In the genomic region with DNA sequence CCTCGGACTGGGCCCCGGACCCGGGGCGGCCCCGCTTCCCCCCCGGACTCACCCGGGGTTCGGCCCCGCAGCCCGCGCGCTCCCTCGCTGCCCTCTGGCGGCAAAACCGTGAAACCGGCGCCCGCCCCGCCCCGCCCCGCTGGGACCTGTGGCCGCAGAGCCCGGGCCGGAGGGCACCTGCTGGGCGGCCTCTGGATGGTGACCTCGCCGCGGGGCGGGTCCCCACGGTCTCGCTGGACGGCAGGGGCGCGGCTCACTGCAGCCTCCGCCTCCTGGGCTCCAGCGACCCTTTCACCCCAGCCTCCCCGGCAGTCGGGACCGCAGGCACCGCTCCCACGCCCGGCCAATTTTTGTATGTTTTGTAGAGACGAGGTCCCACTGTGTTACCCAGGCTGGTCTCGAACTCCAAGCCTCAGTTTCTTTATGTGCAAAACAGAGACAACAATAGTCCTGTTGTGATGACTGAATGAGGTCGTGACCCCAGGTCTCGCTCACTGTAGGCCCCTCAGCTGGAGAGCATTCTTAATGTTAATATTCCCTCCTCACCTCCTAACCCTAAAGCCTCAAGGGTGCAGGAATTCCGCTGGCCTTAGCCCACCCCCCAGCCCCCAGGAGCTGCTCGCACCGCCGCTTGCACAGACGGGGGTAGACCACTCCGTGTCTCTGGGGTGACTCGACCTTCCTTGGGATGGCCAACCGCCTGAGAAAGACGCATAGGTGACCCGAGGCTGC, we compare ENCODE assay signal across 8 cellular contexts. TPM values are rescaled to one million over a fixed set of nuclear protein-coding genes. Genes with fewer than 3 reads are reported as not detected.
A peak's percentile ranks its signal among the peaks of the same experiment; 100 is the strongest.
DNase-seq lines count a peak whose midpoint lies in the region; ATAC-seq and TF ChIP-seq lines count a peak whose summit lies in the region.

No MANE protein-coding gene starts in this region.

- POLR2A ChIA-PET in naive thymus-derived CD8-positive, alpha-beta T cell (lab: Charles Lee) = interaction anchor here (0.7 to 1.7 kb wide), 4 partner anchors 25 to 77 kb away, joined by 3 to 6 read pairs (median 4); no protein-coding TSS in a partner anchor

- no peak overlapping the region for H3K4me3 ChIP-seq in AG10803 (ENCODE audit: low read length)

- no peaks in the 10 kb centered on the region for H3K9me3 Mint-ChIP-seq in naive thymus-derived CD8-positive, alpha-beta T cell

- peak; percentile 28 for TF ChIP-seq CTCF in AG10803 (conservative IDR thresholded peaks at IDR 0.05; ENCODE audit: low read length)

- no peaks in the 10 kb centered on the region for H3K36me3 Mint-ChIP-seq in naive thymus-derived CD8-positive, alpha-beta T cell

- peaks cover 4 to 41% (median 7%) of the 10 kb centered on the region in 5 donors for H3K27me3 Mint-ChIP-seq in naive thymus-derived CD8-positive, alpha-beta T cell

- H3K27ac Mint-ChIP-seq in naive thymus-derived CD8-positive, alpha-beta T cell = peak overlapping the region; percentile 44 to 85 (median 70)

- peak overlapping the region; percentile 74 to 92 (median 84) for H3K4me3 Mint-ChIP-seq in naive thymus-derived CD8-positive, alpha-beta T cell

- ATAC-seq in naive thymus-derived CD8-positive, alpha-beta T cell = peak; percentile 81 to 82
- no peak for ATAC-seq in HG03565 (IDR thresholded peaks at IDR 0.05; ENCODE audit: unreplicated experiment)

- DNase-seq in AG10803 (ENCODE audit: low read depth) (peak; percentile 26), GM19238 (ENCODE audit: insufficient read length, low spot score) (peak; percentile 85), NCI-H2196 treated with DMSO at 0.1 percent for 48 hours (lab: John Stamatoyannopoulos, UW; ENCODE audit: unreplicated experiment) (peak; percentile 38), epidermal melanocyte (ENCODE audit: insufficient read length, low spot score) (peak; percentile 69)
- DNase-seq in activated CD8-positive, alpha-beta memory T cell treated with anti-CD3 and anti-CD28 coated beads, Interleukin-2, amount 50 U/mL, for 48 hours = peak; percentile 91
- peak; percentile 37 to 79 (median 64) for DNase-seq in naive thymus-derived CD8-positive, alpha-beta T cell
- peak; percentile 60 for DNase-seq in stimulated activated naive CD4-positive, alpha-beta T cell treated with Interleukin-2 at 50 U/mL for 16 hours (lab: John Stamatoyannopoulos, UW)

- H3K4me1 Mint-ChIP-seq in naive thymus-derived CD8-positive, alpha-beta T cell = peaks cover 14 to 24% (median 19%) of the 10 kb centered on the region in 4 donors

RNA-seq across cellular contexts. Expression of a gene that starts 33.7 kb away (rescaled TPM):
- 10 to 100 TPM; 26.4 to 30.0 TPM for total RNA-seq in naive thymus-derived CD8-positive, alpha-beta T cell
- polyA plus RNA-seq in naive thymus-derived CD8-positive, alpha-beta T cell = 1 to 10 TPM; 1.9 to 5.7 (median 2.7) TPM

RNA-seq across cellular contexts. Expression of a gene that starts 59.4 kb away (rescaled TPM):
- total RNA-seq in naive thymus-derived CD8-positive, alpha-beta T cell = 10 to 100 TPM; 38.7 TPM
- polyA plus RNA-seq in naive thymus-derived CD8-positive, alpha-beta T cell = 10 to 100 TPM; 19.2 to 32.5 (median 24.2) TPM

Comparison
In these comparisons a context has a peak if more than half of its experiments do, and no peak if none do; other contexts are left out.
1. DNase-seq: peak in every context shown above with its lines; median percentile 91 in activated CD8-positive, alpha-beta memory T cell treated with anti-CD3 and anti-CD28 coated beads, Interleukin-2, amount 50 U/mL, for 48 hours; 85 in GM19238; 69 in epidermal melanocyte; 64 in naive thymus-derived CD8-positive, alpha-beta T cell; 60 in stimulated activated naive CD4-positive, alpha-beta T cell treated with Interleukin-2 at 50 U/mL for 16 hours; 38 in NCI-H2196 treated with DMSO at 0.1 percent for 48 hours; 26 in AG10803.